ENCODE assay signal across 32 cellular contexts in genomic region chr10:12728569-12728968, GRCh38.
DNase-seq lines count a peak whose midpoint lies in the region; ATAC-seq, FAIRE-seq and TF ChIP-seq lines count a peak whose summit lies in the region.
"Had no signal": no experiment of that assay in that cellular context is flagged by ENCODE, and none has a peak within 500 bp of the region (broad histone marks: within the 10 kb centered on the region; RNA-seq: fewer than 3 reads in every experiment).

No MANE protein-coding gene starts in this region.

- FAIRE-seq in GM12891 (lab: Jason Lieb, UNC) = peak; percentile 54
- FAIRE-seq in D721Med (lab: Jason Lieb, UNC) = no peak
- FAIRE-seq: kidney, TTC549 had no signal

- TF ChIP-seq EP300 in gastroesophageal sphincter (IDR thresholded peaks at IDR 0.05) (no peak), sigmoid colon (IDR thresholded peaks at IDR 0.05) (peak in 1 of 4 donors; percentile 61)

- H3K36me3 ChIP-seq in gastroesophageal sphincter (no peaks in the 10 kb centered on the region), sigmoid colon (no peaks in the 10 kb centered on the region)
- H3K36me3 ChIP-seq: ovary had no signal

- H3K27me3 ChIP-seq in gastroesophageal sphincter (no peaks in the 10 kb centered on the region), sigmoid colon (no peaks in the 10 kb centered on the region)
- H3K27me3 ChIP-seq: ovary had no signal

- H3K27ac Mint-ChIP-seq in activated naive CD4-positive, alpha-beta T cell treated with anti-CD3 and anti-CD28 coated beads for 36 hours = no peak overlapping the region
- H3K27ac Mint-ChIP-seq: activated T-cell treated with anti-CD3 and anti-CD28 coated beads, Interleukin-2, amount 50 U/mL, for 72 hours; H9; stimulated activated memory B cell treated with anti-CD40 and anti-IgM and Interleukin-4, amounts not matched to agents 10 μg/mL and 1 μg/mL and 100 μg/mL, for 72 hours; T-cell had no signal

- H3K36me3 Mint-ChIP-seq in activated naive CD4-positive, alpha-beta T cell treated with anti-CD3 and anti-CD28 coated beads for 36 hours (ENCODE audit: low read depth) = no peaks in the 10 kb centered on the region
- H3K36me3 Mint-ChIP-seq: stimulated activated memory B cell treated with anti-CD40 and anti-IgM and Interleukin-4, amounts not matched to agents 10 μg/mL and 1 μg/mL and 100 μg/mL, for 72 hours had no signal

- H3K27ac ChIP-seq in gastroesophageal sphincter = peak overlapping the region in 3 of 4 donors; percentile 52 to 75 (median 62)
- H3K27ac ChIP-seq in sigmoid colon = peak overlapping the region; percentile 68 to 85 (median 76)
- H3K27ac ChIP-seq: epithelial cell of prostate, ovary, skin epidermis had no signal

- H3K4me1 ChIP-seq in gastroesophageal sphincter (peaks cover 0 to 42% (median 4%) of the 10 kb centered on the region in 3 donors), sigmoid colon (peaks cover 0 to 32% (median 26%) of the 10 kb centered on the region in 4 donors)

- H3K27me3 Mint-ChIP-seq in activated naive CD4-positive, alpha-beta T cell treated with anti-CD3 and anti-CD28 coated beads for 36 hours (ENCODE audit: low read depth) = no peaks in the 10 kb centered on the region
- H3K27me3 Mint-ChIP-seq: CD8-positive, alpha-beta memory T cell; naive thymus-derived CD4-positive, alpha-beta T cell; stimulated activated memory B cell treated with anti-CD40 and anti-IgM and Interleukin-4, amounts not matched to agents 10 μg/mL and 1 μg/mL and 100 μg/mL, for 72 hours; T-cell had no signal

- CTCF ChIA-PET in activated naive CD4-positive, alpha-beta T cell treated with anti-CD3 and anti-CD28 coated beads for 36 hours (lab: Charles Lee) = interaction anchor here (0.6 to 4.3 kb wide), 3 partner anchors 19 to 347 kb away, joined by 3 to 18 read pairs (median 3); no protein-coding TSS in a partner anchor

- H3K4me3 ChIP-seq in gastroesophageal sphincter = no peak overlapping the region
- H3K4me3 ChIP-seq in sigmoid colon = peak overlapping the region in 3 of 4 donors; percentile 9 to 25 (median 21)
- H3K4me3 ChIP-seq: lung, ovary, skin epidermis had no signal

- H3K9me3 ChIP-seq in gastroesophageal sphincter (no peaks in the 10 kb centered on the region), sigmoid colon (no peaks in the 10 kb centered on the region)
- H3K9me3 ChIP-seq: ovary had no signal

- intact Hi-C loops in sigmoid colon (cut with DNase I) = loop anchor here (10.0 kb wide), 1 partner anchor 346 kb away; no protein-coding TSS in a partner anchor
- intact Hi-C loops in activated naive CD4-positive, alpha-beta T cell treated with anti-CD3 and anti-CD28 coated beads for 36 hours (cut with micrococcal nuclease) = no loop called here

- peaks cover 23% of the 10 kb centered on the region for H3K4me1 Mint-ChIP-seq in activated naive CD4-positive, alpha-beta T cell treated with anti-CD3 and anti-CD28 coated beads for 36 hours (ENCODE audit: low read depth)
- H3K4me1 Mint-ChIP-seq: stimulated activated memory B cell treated with anti-CD40 and anti-IgM and Interleukin-4, amounts not matched to agents 10 μg/mL and 1 μg/mL and 100 μg/mL, for 72 hours had no signal

- ATAC-seq in gastroesophageal sphincter = no peak
- ATAC-seq: activated T-cell treated with anti-CD3 and anti-CD28 coated beads, Interleukin-2, amount 50 U/mL, for 72 hours; naive thymus-derived CD4-positive, alpha-beta T cell; PC-3; stimulated activated memory B cell treated with anti-CD40 and anti-IgM and Interleukin-4, amounts not matched to agents 10 μg/mL and 1 μg/mL and 100 μg/mL, for 72 hours; T-cell had no signal

- H3K9me3 Mint-ChIP-seq in activated naive CD4-positive, alpha-beta T cell treated with anti-CD3 and anti-CD28 coated beads for 36 hours = no peaks in the 10 kb centered on the region
- H3K9me3 Mint-ChIP-seq: activated T-cell treated with anti-CD3 and anti-CD28 coated beads, Interleukin-2, amount 50 U/mL, for 72 hours; CD8-positive, alpha-beta memory T cell; H9; naive thymus-derived CD4-positive, alpha-beta T cell; stimulated activated memory B cell treated with anti-CD40 and anti-IgM and Interleukin-4, amounts not matched to agents 10 μg/mL and 1 μg/mL and 100 μg/mL, for 72 hours; T-cell had no signal

- WGBS in gastroesophageal sphincter (ENCODE audit: low coverage in 1 of 2), 2 donors = 42 to 53% methylated on average over 11 to 12 of the region's 12 CpGs
- 81 to 89% methylated on average over 12 of the region's 12 CpGs for WGBS in sigmoid colon, 2 donors

- TF ChIP-seq CTCF in gastroesophageal sphincter (IDR thresholded peaks at IDR 0.05) (no peak), sigmoid colon (IDR thresholded peaks at IDR 0.05) (no peak), D721Med (IDR thresholded peaks at IDR 0.05; ENCODE audit: insufficient read depth, missing control alignments) (no peak)

- no peak for TF ChIP-seq POLR2A in GM12891 (IDR thresholded peaks at IDR 0.05; ENCODE audit: low read depth, low read length)
- TF ChIP-seq POLR2A in gastroesophageal sphincter (IDR thresholded peaks at IDR 0.05) = no peak
- no peak for TF ChIP-seq POLR2A in sigmoid colon (IDR thresholded peaks at IDR 0.05)

- DNase-seq in GM12891 (ENCODE audit: insufficient read length, low spot score) = no peak
- peak; percentile 35 for DNase-seq in NCI-H2227 treated with DMSO at 0.1 percent for 48 hours (lab: John Stamatoyannopoulos, UW)
- DNase-seq in sigmoid colon = no peak
- no peak for DNase-seq in activated naive CD4-positive, alpha-beta T cell treated with anti-CD3 and anti-CD28 coated beads for 36 hours
- no peak for DNase-seq in CD1c-positive myeloid dendritic cell (ENCODE audit: extremely low spot score)
- no peak for DNase-seq in D721Med (ENCODE audit: insufficient read length, low spot score)
- no peak for DNase-seq in SW480 (ENCODE audit: low spot score)
- DNase-seq: activated CD4-positive, alpha-beta T cell treated with anti-CD3 and anti-CD28 coated beads for 4 hours; activated naive CD4-positive, alpha-beta T cell treated with anti-CD3 and anti-CD28 coated beads, Interleukin-2, amount 50 U/mL, for 16 hours; activated T-cell treated with anti-CD3 and anti-CD28 coated beads, Interleukin-2, amount 50 U/mL, for 72 hours; aorta; CD8-positive, alpha-beta memory T cell; cerebellar nuclear complex; DMS53; GDM1; H9; KG1; kidney; naive thymus-derived CD4-positive, alpha-beta T cell; NCI-H1694; NCI-H748 treated with DMSO at 0.1 percent for 48 hours; PC-3; SHP77 treated with DMSO at 0.1 percent for 48 hours; stimulated activated CD4-positive, alpha-beta T cell treated with anti-CD3 and anti-CD28 coated beads, Interleukin-2, amount 100 ng/mL, for 24 hours; T-cell had no signal

- H3K4me3 Mint-ChIP-seq in activated naive CD4-positive, alpha-beta T cell treated with anti-CD3 and anti-CD28 coated beads for 36 hours = no peak overlapping the region
- H3K4me3 Mint-ChIP-seq: activated T-cell treated with anti-CD3 and anti-CD28 coated beads, Interleukin-2, amount 50 U/mL, for 72 hours; CD8-positive, alpha-beta memory T cell; H9; naive thymus-derived CD4-positive, alpha-beta T cell; stimulated activated memory B cell treated with anti-CD40 and anti-IgM and Interleukin-4, amounts not matched to agents 10 μg/mL and 1 μg/mL and 100 μg/mL, for 72 hours; T-cell had no signal

TF ChIP-seq in GM12891, 5 proteins besides CTCF, POLR2A, EP300 and RAD21:
- no peak for TF ChIP-seq POLR2AphosphoS5 (IDR thresholded peaks at IDR 0.05; ENCODE audit: low read depth, low read length)
- no peak for TF ChIP-seq POU2F2 (IDR thresholded peaks at IDR 0.05; ENCODE audit: low read depth, low read length)
- no peak for TF ChIP-seq SPI1 (IDR thresholded peaks at IDR 0.05; ENCODE audit: low read depth, low read length)
- TF ChIP-seq PAX5 (IDR thresholded peaks at IDR 0.05; ENCODE audit: insufficient read depth, low read length, severe bottlenecking) = no peak
- no peak for TF ChIP-seq TAF1 (IDR thresholded peaks at IDR 0.05; ENCODE audit: low read depth, low read length)

Comparison
In these comparisons a context has a peak if more than half of its experiments do, and no peak if none do; other contexts are left out.
1. H3K4me3 ChIP-seq: peak in sigmoid colon (3 of 4); none in gastroesophageal sphincter (0 of 2).